Comparison of ENCODE assay signal across 1 cellular context in genomic region chr14:20732950-20733650, GRCh38.
TF ChIP-seq lines count a peak whose summit lies in the region.

No MANE protein-coding gene starts in this region.

TF ChIP-seq in GM23338, 12 proteins besides CTCF, POLR2A, EP300 and RAD21 (continued from another document):
- TF ChIP-seq, protein P1, sequence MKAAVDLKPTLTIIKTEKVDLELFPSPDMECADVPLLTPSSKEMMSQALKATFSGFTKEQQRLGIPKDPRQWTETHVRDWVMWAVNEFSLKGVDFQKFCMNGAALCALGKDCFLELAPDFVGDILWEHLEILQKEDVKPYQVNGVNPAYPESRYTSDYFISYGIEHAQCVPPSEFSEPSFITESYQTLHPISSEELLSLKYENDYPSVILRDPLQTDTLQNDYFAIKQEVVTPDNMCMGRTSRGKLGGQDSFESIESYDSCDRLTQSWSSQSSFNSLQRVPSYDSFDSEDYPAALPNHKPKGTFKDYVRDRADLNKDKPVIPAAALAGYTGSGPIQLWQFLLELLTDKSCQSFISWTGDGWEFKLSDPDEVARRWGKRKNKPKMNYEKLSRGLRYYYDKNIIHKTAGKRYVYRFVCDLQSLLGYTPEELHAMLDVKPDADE (IDR thresholded peaks at IDR 0.05): no peak
- TF ChIP-seq EZH2 (IDR thresholded peaks at IDR 0.05; ENCODE audit: low read depth, unreplicated experiment) (no peak), EZH2phosphoT487 (IDR thresholded peaks at IDR 0.05; ENCODE audit: unreplicated experiment) (no peak), POLR2AphosphoS5 (IDR thresholded peaks at IDR 0.05; ENCODE audit: low read depth) (no peak), NANOG (IDR thresholded peaks at IDR 0.05; ENCODE audit: borderline replicate concordance) (no peak), ZNF331 (CRISPR knock-in tag; IDR thresholded peaks at IDR 0.05; ENCODE audit: low read depth) (no peak), CREB1 (CRISPR knock-in tag; IDR thresholded peaks at IDR 0.05; ENCODE audit: low read depth) (no peak), ZNF462 (CRISPR knock-in tag; IDR thresholded peaks at IDR 0.05) (no peak), STAT1 (IDR thresholded peaks at IDR 0.05; ENCODE audit: unreplicated experiment) (no peak)
- TF ChIP-seq, protein P2, sequence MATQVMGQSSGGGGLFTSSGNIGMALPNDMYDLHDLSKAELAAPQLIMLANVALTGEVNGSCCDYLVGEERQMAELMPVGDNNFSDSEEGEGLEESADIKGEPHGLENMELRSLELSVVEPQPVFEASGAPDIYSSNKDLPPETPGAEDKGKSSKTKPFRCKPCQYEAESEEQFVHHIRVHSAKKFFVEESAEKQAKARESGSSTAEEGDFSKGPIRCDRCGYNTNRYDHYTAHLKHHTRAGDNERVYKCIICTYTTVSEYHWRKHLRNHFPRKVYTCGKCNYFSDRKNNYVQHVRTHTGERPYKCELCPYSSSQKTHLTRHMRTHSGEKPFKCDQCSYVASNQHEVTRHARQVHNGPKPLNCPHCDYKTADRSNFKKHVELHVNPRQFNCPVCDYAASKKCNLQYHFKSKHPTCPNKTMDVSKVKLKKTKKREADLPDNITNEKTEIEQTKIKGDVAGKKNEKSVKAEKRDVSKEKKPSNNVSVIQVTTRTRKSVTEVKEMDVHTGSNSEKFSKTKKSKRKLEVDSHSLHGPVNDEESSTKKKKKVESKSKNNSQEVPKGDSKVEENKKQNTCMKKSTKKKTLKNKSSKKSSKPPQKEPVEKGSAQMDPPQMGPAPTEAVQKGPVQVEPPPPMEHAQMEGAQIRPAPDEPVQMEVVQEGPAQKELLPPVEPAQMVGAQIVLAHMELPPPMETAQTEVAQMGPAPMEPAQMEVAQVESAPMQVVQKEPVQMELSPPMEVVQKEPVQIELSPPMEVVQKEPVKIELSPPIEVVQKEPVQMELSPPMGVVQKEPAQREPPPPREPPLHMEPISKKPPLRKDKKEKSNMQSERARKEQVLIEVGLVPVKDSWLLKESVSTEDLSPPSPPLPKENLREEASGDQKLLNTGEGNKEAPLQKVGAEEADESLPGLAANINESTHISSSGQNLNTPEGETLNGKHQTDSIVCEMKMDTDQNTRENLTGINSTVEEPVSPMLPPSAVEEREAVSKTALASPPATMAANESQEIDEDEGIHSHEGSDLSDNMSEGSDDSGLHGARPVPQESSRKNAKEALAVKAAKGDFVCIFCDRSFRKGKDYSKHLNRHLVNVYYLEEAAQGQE (IDR thresholded peaks at IDR 0.05; ENCODE audit: unreplicated experiment): no peak
